In genomic region chr7:22822486-22823141, GRCh38 we compare ENCODE assay signal across 8 cellular contexts. TPM values are rescaled to one million over a fixed set of nuclear protein-coding genes. Genes with fewer than 3 reads are reported as not detected.
A peak's percentile ranks its signal among the peaks of the same experiment; 100 is the strongest.
DNase-seq lines count a peak whose midpoint lies in the region; ATAC-seq and TF ChIP-seq lines count a peak whose summit lies in the region.

TOMM7 (minus strand) TSS chr7:22822849; CDS start chr7:22822779, 70 bp downstream.

- under 1% methylated on average over 38 of the region's 38 CpGs for WGBS in prostate gland
- WGBS in urinary bladder = under 1% methylated on average over 38 of the region's 38 CpGs

- DNase-seq in NCI-H187 (lab: John Stamatoyannopoulos, UW) = peak; percentile 84 to 91
- DNase-seq in T-helper 2 cell = peak; percentile 76 to 97 (median 85)
- DNase-seq in left ventricle myocardium superior = peak; percentile 92
- DNase-seq in prostate gland (ENCODE audit: low spot score) = peak; percentile 81

- H3K9me3 ChIP-seq in prostate gland = no peaks in the 10 kb centered on the region

- peak within 1 kb of the TSS; percentile 67 for H3K27ac ChIP-seq in angular gyrus (ENCODE audit: low read depth, low read length)
- peak within 1 kb of the TSS; percentile 62 for H3K27ac ChIP-seq in prostate gland
- H3K27ac ChIP-seq in urinary bladder (ENCODE audit: low read depth) = peak within 1 kb of the TSS; percentile 43

- peak; percentile 26 for TF ChIP-seq POLR2A in prostate gland (IDR thresholded peaks at IDR 0.05)

- ATAC-seq in GM18498 (IDR thresholded peaks at IDR 0.05; ENCODE audit: unreplicated experiment) (peak; percentile 90), HG02938 (IDR thresholded peaks at IDR 0.05; ENCODE audit: unreplicated experiment) (peak; percentile 66), left ventricle myocardium superior (peak; percentile 99)

- intact Hi-C loops in left ventricle myocardium superior (cut with micrococcal nuclease) (loop anchor here (10.0 kb wide), 1 partner anchor 232 kb away; no protein-coding TSS in a partner anchor), prostate gland (cut with DNase I) (loop anchor here (2.0 to 5.0 kb wide), 2 partner anchors 234 to 260 kb away; no protein-coding TSS in a partner anchor)

- TF ChIP-seq CTCF in prostate gland (IDR thresholded peaks at IDR 0.05) = peak; percentile 29 to 74 (median 66)

- no peaks in the 10 kb centered on the region for H3K27me3 ChIP-seq in prostate gland (replicated peaks; ENCODE audit: insufficient read depth)

- H3K4me3 ChIP-seq in prostate gland = peak within 1 kb of the TSS; percentile 63 to 72
- peak within 1 kb of the TSS; percentile 59 for H3K4me3 ChIP-seq in urinary bladder (ENCODE audit: low read depth, low read length)

- H3K36me3 ChIP-seq in prostate gland = no peaks in the 10 kb centered on the region
- no peaks in the 10 kb centered on the region for H3K36me3 ChIP-seq in urinary bladder (ENCODE audit: insufficient read depth)

- H3K4me1 ChIP-seq in prostate gland (replicated peaks) = no peaks in the 10 kb centered on the region
- no peaks in the 10 kb centered on the region for H3K4me1 ChIP-seq in urinary bladder (ENCODE audit: insufficient read depth)

RNA-seq across cellular contexts. Expression of gene TOMM7, which starts in this region (rescaled TPM):
- total RNA-seq in left ventricle myocardium superior (563 TPM), prostate gland (100 to 1,000 TPM; 124 to 190 TPM), urinary bladder (143 TPM)
- polyA plus RNA-seq in urinary bladder = 634 TPM

Comparison
In these comparisons a context has a peak if more than half of its experiments do, and no peak if none do; other contexts are left out.
1. Peak in every context shown above with its lines: DNase-seq, ATAC-seq, H3K4me3 ChIP-seq and H3K27ac ChIP-seq.